In the genomic region with DNA sequence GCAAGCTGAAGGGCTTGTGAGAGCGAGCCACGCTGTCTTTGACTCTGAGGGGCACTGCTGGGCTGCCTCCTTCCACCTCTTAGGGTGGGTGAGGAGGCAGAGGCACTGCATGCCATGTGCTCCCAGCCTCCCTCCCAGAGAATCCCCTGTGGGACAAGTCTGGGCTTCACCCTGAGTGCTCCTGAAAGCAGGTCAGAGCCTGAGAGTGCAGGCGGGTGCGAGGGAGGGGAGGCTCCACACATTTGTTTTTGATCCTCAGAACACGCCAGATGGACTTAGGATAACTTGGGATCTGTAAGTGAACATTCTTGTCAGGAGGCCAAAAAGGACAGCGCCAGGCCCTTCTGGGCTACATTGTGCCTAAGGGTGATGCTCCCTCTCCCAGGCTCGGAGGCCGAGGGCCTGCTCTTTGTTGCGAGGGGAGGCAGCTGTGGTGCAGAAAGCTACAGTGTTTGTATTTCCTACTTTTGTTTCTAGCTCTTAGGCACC, we compare ENCODE assay signal across 9 cellular contexts.
A peak's percentile ranks its signal among the peaks of the same experiment; 100 is the strongest.
DNase-seq lines count a peak whose midpoint lies in the region; ATAC-seq, FAIRE-seq and TF ChIP-seq lines count a peak whose summit lies in the region.
"Had no signal": no experiment of that assay in that cellular context is flagged by ENCODE, and none has a peak within 500 bp of the region (broad histone marks: within the 10 kb centered on the region; RNA-seq: fewer than 3 reads in every experiment).

No MANE protein-coding gene starts in this region.

- H2AFZ ChIP-seq in mammary epithelial cell (ENCODE audit: low read depth, low read length), result no peak overlapping the region

- H3K4me3 ChIP-seq in mammary epithelial cell (replicated peaks in 1 of 3; ENCODE audit: insufficient read depth in 1 of 3, low read depth in 2 of 3, low read length in 3 of 3) (peak overlapping the region in 1 of 3 experiments; percentile 12), thoracic aorta (no peak overlapping the region)
- H3K4me3 ChIP-seq in CD8-positive, alpha-beta memory T cell (ENCODE audit: low read length), result no peak overlapping the region

- dilution Hi-C loops in mammary epithelial cell (cut with HindIII; ENCODE audit: low sequenced_read_pairs), result no loop called here

- H3K4me1 ChIP-seq in mammary epithelial cell (ENCODE audit: insufficient read depth, low read length) (peaks cover 60% of the 10 kb centered on the region), thoracic aorta (ENCODE audit: control insufficient read depth in 1 of 2, low read depth in 2 of 2) (peaks cover 7 to 34% of the 10 kb centered on the region in 2 donors)
- H3K4me1 ChIP-seq in CD8-positive, alpha-beta memory T cell (ENCODE audit: insufficient read depth, low read length), result no peaks in the 10 kb centered on the region

- no peak overlapping the region for H3K4me3 Mint-ChIP-seq in CD8-positive, alpha-beta memory T cell
- H3K4me3 Mint-ChIP-seq: central memory CD8-positive, alpha-beta T cell had no signal

- no peak overlapping the region for H3K27ac Mint-ChIP-seq in CD8-positive, alpha-beta memory T cell
- peak overlapping the region in 1 of 2 donors; percentile 42 for H3K27ac Mint-ChIP-seq in activated naive CD4-positive, alpha-beta T cell treated with anti-CD3 and anti-CD28 coated beads, Interleukin-2, amount 50 U/mL, for 72 hours

- CTCF ChIA-PET in mammary epithelial cell (lab: Charles Lee; ENCODE audit: low non-redundant PET), result interaction anchor here (0.7 kb wide), 1 partner anchor 266 kb away, joined by 4 read pairs; no protein-coding TSS in a partner anchor
- CTCF ChIA-PET in CD8-positive, alpha-beta memory T cell (lab: Charles Lee), result no interaction called here

- DNase-seq in HTR-8/SVneo (ENCODE audit: insufficient read length, low spot score), result peak; percentile 65
- DNase-seq in mammary epithelial cell, result peak; percentile 95
- peak; percentile 26 for DNase-seq in left kidney (ENCODE audit: low read depth, low spot score)
- no peak for DNase-seq in thoracic aorta (ENCODE audit: low spot score)
- no peak for DNase-seq in CD8-positive, alpha-beta memory T cell
- DNase-seq in activated naive CD4-positive, alpha-beta T cell treated with anti-CD3 and anti-CD28 coated beads, Interleukin-2, amount 50 U/mL, for 72 hours (ENCODE audit: low spot score in 2 of 2), result no peak
- no peak for DNase-seq in NCI-H748 (lab: John Stamatoyannopoulos, UW; ENCODE audit: unreplicated experiment)

- H3K9me3 Mint-ChIP-seq in CD8-positive, alpha-beta memory T cell, result no peaks in the 10 kb centered on the region
- peaks cover 0 to under 1% of the 10 kb centered on the region in 2 donors for H3K9me3 Mint-ChIP-seq in activated naive CD4-positive, alpha-beta T cell treated with anti-CD3 and anti-CD28 coated beads, Interleukin-2, amount 50 U/mL, for 72 hours
- H3K9me3 Mint-ChIP-seq: central memory CD8-positive, alpha-beta T cell had no signal

- peak overlapping the region; percentile 92 for H3K9ac ChIP-seq in mammary epithelial cell (ENCODE audit: insufficient read depth, low read length)

- no peaks in the 10 kb centered on the region for H3K4me1 Mint-ChIP-seq in CD8-positive, alpha-beta memory T cell
- H3K4me1 Mint-ChIP-seq: central memory CD8-positive, alpha-beta T cell had no signal

- ATAC-seq in thoracic aorta (ENCODE audit: insufficient number of reproducible peaks, low FRiP score, low read depth), result no peak
- ATAC-seq in HG03469 (IDR thresholded peaks at IDR 0.05; ENCODE audit: unreplicated experiment), result no peak
- no peak for ATAC-seq in activated naive CD4-positive, alpha-beta T cell treated with anti-CD3 and anti-CD28 coated beads, Interleukin-2, amount 50 U/mL, for 72 hours

- H3K4me2 ChIP-seq in mammary epithelial cell (ENCODE audit: insufficient read depth, low read depth, low read length), result peak overlapping the region; percentile 65

- no peaks in the 10 kb centered on the region for H4K20me1 ChIP-seq in mammary epithelial cell (ENCODE audit: insufficient read depth, low read length)

- TF ChIP-seq CTCF in mammary epithelial cell (conservative IDR thresholded peaks at IDR 0.05 in 1 of 2, IDR thresholded peaks at IDR 0.05 in 1 of 2; ENCODE audit: extremely low read depth in 1 of 2, insufficient read depth in 1 of 2, low read depth in 1 of 2, low read length in 2 of 2), result peak in 1 of 2 donors; percentile 21
- no peak for TF ChIP-seq CTCF in thoracic aorta (IDR thresholded peaks at IDR 0.05)

- peaks cover 4 to 25% of the 10 kb centered on the region in 2 donors for H3K27me3 Mint-ChIP-seq in CD8-positive, alpha-beta memory T cell

- H3K36me3 ChIP-seq in mammary epithelial cell (ENCODE audit: insufficient read depth, low read length) (no peaks in the 10 kb centered on the region), thoracic aorta (no peaks in the 10 kb centered on the region)
- no peaks in the 10 kb centered on the region for H3K36me3 ChIP-seq in CD8-positive, alpha-beta memory T cell (ENCODE audit: insufficient read depth, low read length)

- H3K36me3 Mint-ChIP-seq in CD8-positive, alpha-beta memory T cell, result no peaks in the 10 kb centered on the region
- H3K36me3 Mint-ChIP-seq in activated naive CD4-positive, alpha-beta T cell treated with anti-CD3 and anti-CD28 coated beads, Interleukin-2, amount 50 U/mL, for 72 hours, result no peaks in the 10 kb centered on the region

- no peaks in the 10 kb centered on the region for H3K27me3 ChIP-seq in mammary epithelial cell (ENCODE audit: insufficient read depth, low read length)
- no peaks in the 10 kb centered on the region for H3K27me3 ChIP-seq in thoracic aorta (replicated peaks; ENCODE audit: insufficient read depth)
- no peaks in the 10 kb centered on the region for H3K27me3 ChIP-seq in CD8-positive, alpha-beta memory T cell (ENCODE audit: insufficient read depth, low read length, poor library complexity, severe bottlenecking)

- in situ Hi-C loops in mammary epithelial cell (cut with MboI; ENCODE audit: low sequenced_read_pairs in 2 of 2), result loop anchor here in 1 of 2 donors (5.0 kb wide), 1 partner anchor 92 kb away; no protein-coding TSS in a partner anchor

- POLR2A ChIA-PET in CD8-positive, alpha-beta memory T cell (lab: Charles Lee), result no interaction called here

- H3K9me3 ChIP-seq in mammary epithelial cell (replicated peaks; ENCODE audit: insufficient read depth, low read length) (no peaks in the 10 kb centered on the region), thoracic aorta (no peaks in the 10 kb centered on the region)
- no peaks in the 10 kb centered on the region for H3K9me3 ChIP-seq in CD8-positive, alpha-beta memory T cell (ENCODE audit: low read length)

- WGBS in mammary epithelial cell (ENCODE audit: low coverage, missing lambda C conversion rate), result 0% methylated on average over 9 of the region's 9 CpGs

- no TSS peak for BruUV-seq in mammary epithelial cell (replicated peaks; lab: Mats Ljungman, UMichigan)

- intact Hi-C loops in mammary epithelial cell (cut with micrococcal nuclease), result loop anchor here (1.0 to 5.0 kb wide), 6 partner anchors 13 to 385 kb away; no protein-coding TSS in a partner anchor

- peak; percentile 88 for FAIRE-seq in HTR-8/SVneo (lab: Jason Lieb, UNC)

- peaks cover 2% of the 10 kb centered on the region for H3K79me2 ChIP-seq in mammary epithelial cell (ENCODE audit: insufficient read depth, low read length)

- H3K27ac ChIP-seq in mammary epithelial cell (ENCODE audit: insufficient read depth, low read depth, low read length) (peak overlapping the region; percentile 99), thoracic aorta (peak overlapping the region; percentile 77 to 85)
- no peak overlapping the region for H3K27ac ChIP-seq in CD8-positive, alpha-beta memory T cell (ENCODE audit: low read depth, low read length)

Comparison
In these comparisons a context has a peak if more than half of its experiments do, and no peak if none do; other contexts are left out.
1. DNase-seq: peak in HTR-8/SVneo (single experiment), mammary epithelial cell (single experiment) and left kidney (single experiment); none in thoracic aorta (single experiment), CD8-positive, alpha-beta memory T cell (0 of 5), activated naive CD4-positive, alpha-beta T cell treated with anti-CD3 and anti-CD28 coated beads, Interleukin-2, amount 50 U/mL, for 72 hours (0 of 2) and NCI-H748 (single experiment).